14 cellular contexts compared by ENCODE assay signal in the genomic region with DNA sequence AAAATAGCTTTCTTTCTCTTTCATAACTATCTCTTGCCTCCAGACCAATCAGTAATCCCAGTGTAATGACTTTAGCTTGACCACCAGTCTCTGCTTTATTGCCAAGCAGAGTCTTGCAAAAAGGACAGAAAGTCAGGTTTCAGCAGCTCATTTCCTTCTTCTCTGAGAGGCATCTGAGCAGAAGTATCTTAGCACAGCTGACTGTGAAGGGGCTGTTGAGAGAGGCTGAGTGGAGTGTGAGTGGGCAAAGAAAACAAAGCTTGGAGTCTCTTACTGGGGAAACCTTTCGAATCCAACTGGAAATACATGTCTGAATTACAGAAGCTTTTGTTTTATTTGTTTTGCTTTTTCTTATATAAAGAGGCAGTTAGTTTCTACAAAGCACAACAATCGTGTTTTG.
DNase-seq lines count a peak whose midpoint lies in the region; FAIRE-seq and TF ChIP-seq lines count a peak whose summit lies in the region.
"Had no signal": no experiment of that assay in that cellular context is flagged by ENCODE, and none has a peak within 500 bp of the region (broad histone marks: within the 10 kb centered on the region; RNA-seq: fewer than 3 reads in every experiment).

No MANE protein-coding gene starts in this region.

- intact Hi-C loops in endothelial cell of umbilical vein (cut with micrococcal nuclease) = no loop called here

- no peaks in the 10 kb centered on the region for H3K9me3 Mint-ChIP-seq in nephron progenitor cell
- H3K9me3 Mint-ChIP-seq: CD8-positive, alpha-beta T cell had no signal

- H3K27me3 Mint-ChIP-seq in nephron progenitor cell (ENCODE audit: low read depth, poor library complexity) = peaks cover 4% of the 10 kb centered on the region

- no TSS peak for BruUV-seq in endothelial cell of umbilical vein (replicated peaks; lab: Mats Ljungman, UMichigan)

- no peak overlapping the region for H3K4me2 ChIP-seq in endothelial cell of umbilical vein (ENCODE audit: insufficient read depth, low read length)

- H3K4me1 ChIP-seq in endothelial cell of umbilical vein (ENCODE audit: control insufficient read depth, extremely low read depth, insufficient read depth, low read length) = no peaks in the 10 kb centered on the region
- H3K4me1 ChIP-seq: Caco-2 had no signal

- peaks cover 0 to 2% of the 10 kb centered on the region in 2 experiments for H3K27me3 ChIP-seq in endothelial cell of umbilical vein (ENCODE audit: control insufficient read depth in 2 of 2, insufficient read depth in 2 of 2, low read length in 2 of 2)

- H3K36me3 Mint-ChIP-seq in nephron progenitor cell (ENCODE audit: low read depth) = no peaks in the 10 kb centered on the region
- H3K36me3 Mint-ChIP-seq: CD14-positive monocyte; CD8-positive, alpha-beta T cell had no signal

- POLR2A ChIA-PET in endothelial cell of umbilical vein (lab: Charles Lee) = no interaction called here

- no peak overlapping the region for H3K4me3 ChIP-seq in endothelial cell of umbilical vein (replicated peaks in 1 of 3; ENCODE audit: insufficient read depth in 1 of 3, low read depth in 1 of 3, low read length in 3 of 3)

- DNase-seq in DMS53 (lab: John Stamatoyannopoulos, UW) = peak; percentile 50
- no peak for DNase-seq in DMS53 treated with DMSO at 0.1 percent for 48 hours (lab: John Stamatoyannopoulos, UW; ENCODE audit: unreplicated experiment)
- DNase-seq in endothelial cell of umbilical vein (ENCODE audit: low read depth, low spot score) = no peak
- no peak for DNase-seq in nephron progenitor cell
- DNase-seq in T-helper 2 cell = no peak
- DNase-seq in middle frontal gyrus (ENCODE audit: extremely low spot score, low spot score) = no peak
- DNase-seq in cerebellar cortex (ENCODE audit: low spot score) = no peak
- DNase-seq: Caco-2; CD8-positive, alpha-beta T cell had no signal

- peak overlapping the region; percentile 64 for H3K27ac Mint-ChIP-seq in nephron progenitor cell
- H3K27ac Mint-ChIP-seq: CD14-positive monocyte; CD8-positive, alpha-beta T cell had no signal

- H3K36me3 ChIP-seq in endothelial cell of umbilical vein (ENCODE audit: control insufficient read depth in 2 of 2, extremely low read depth in 1 of 2, insufficient read depth in 2 of 2, low read length in 2 of 2) = no peaks in the 10 kb centered on the region

- TF ChIP-seq CTCF in endothelial cell of umbilical vein (IDR thresholded peaks at IDR 0.05; ENCODE audit: extremely low read depth in 1 of 2, insufficient read depth in 1 of 2, low read depth in 1 of 2, low read length in 2 of 2) (no peak), nephron progenitor cell (IDR thresholded peaks at IDR 0.05) (no peak)

- H3K9ac ChIP-seq in endothelial cell of umbilical vein (replicated peaks; ENCODE audit: extremely low read depth, insufficient read depth, low read length) = no peak overlapping the region

- peaks cover 28% of the 10 kb centered on the region for H3K4me1 Mint-ChIP-seq in nephron progenitor cell
- H3K4me1 Mint-ChIP-seq: CD14-positive monocyte had no signal

- H3K9me3 ChIP-seq in endothelial cell of umbilical vein (replicated peaks; ENCODE audit: control insufficient read depth, insufficient read depth, low read length) = no peaks in the 10 kb centered on the region
- H3K9me3 ChIP-seq: Caco-2 had no signal

- dilution Hi-C loops in endothelial cell of umbilical vein (cut with MboI; ENCODE audit: extremely low pct_ligation_motif_present, low sequenced_read_pairs) = no loop called here

- H3K4me3 Mint-ChIP-seq in nephron progenitor cell = no peak overlapping the region
- H3K4me3 Mint-ChIP-seq: CD14-positive monocyte; CD8-positive, alpha-beta T cell had no signal

- no peak for TF ChIP-seq POLR2A in endothelial cell of umbilical vein (IDR thresholded peaks at IDR 0.05; ENCODE audit: low read depth, low read length)

- CTCF ChIA-PET in endothelial cell of umbilical vein (lab: Charles Lee) = interaction anchor here (1.1 kb wide), 1 partner anchor 107 kb away, joined by 3 read pairs; no protein-coding TSS in a partner anchor

- no peaks in the 10 kb centered on the region for H3K79me2 ChIP-seq in endothelial cell of umbilical vein (ENCODE audit: control insufficient read depth, insufficient read depth, low read length)

- H4K20me1 ChIP-seq in endothelial cell of umbilical vein (replicated peaks; ENCODE audit: control insufficient read depth, extremely low read depth, insufficient read depth, low read length) = no peaks in the 10 kb centered on the region

- no peak overlapping the region for H2AFZ ChIP-seq in endothelial cell of umbilical vein (ENCODE audit: low read depth, low read length)

- H3K9me1 ChIP-seq in endothelial cell of umbilical vein (replicated peaks; ENCODE audit: control insufficient read depth, extremely low read depth, insufficient read depth, low read length) = no peaks in the 10 kb centered on the region

- no peak overlapping the region for H3K27ac ChIP-seq in endothelial cell of umbilical vein (ENCODE audit: insufficient read depth, low read depth, low read length)
- H3K27ac ChIP-seq: 22Rv1 had no signal

- peak; percentile 18 for FAIRE-seq in endothelial cell of umbilical vein (lab: Jason Lieb, UNC)
- FAIRE-seq: H54, HepG2, HTR-8/SVneo had no signal

TF ChIP-seq in endothelial cell of umbilical vein, 7 proteins besides CTCF, POLR2A, EP300 and RAD21:
- TF ChIP-seq FOS (IDR thresholded peaks at IDR 0.05; ENCODE audit: borderline replicate concordance, insufficient read depth, low read length) (no peak), JUN (IDR thresholded peaks at IDR 0.05; ENCODE audit: borderline replicate concordance, insufficient read depth, insufficient read length, low read depth) (no peak), EZH2 (IDR thresholded peaks at IDR 0.05; ENCODE audit: borderline replicate concordance, low read depth, low read length, severe bottlenecking) (no peak), MYC (IDR thresholded peaks at IDR 0.05; ENCODE audit: low read depth, low read length) (no peak), POLR2AphosphoS5 (IDR thresholded peaks at IDR 0.05; ENCODE audit: insufficient read depth, low read depth, low read length) (no peak), GATA2 (IDR thresholded peaks at IDR 0.05; ENCODE audit: insufficient read depth, insufficient read length, low read depth, low read length) (no peak)
- TF ChIP-seq, protein P1, sequence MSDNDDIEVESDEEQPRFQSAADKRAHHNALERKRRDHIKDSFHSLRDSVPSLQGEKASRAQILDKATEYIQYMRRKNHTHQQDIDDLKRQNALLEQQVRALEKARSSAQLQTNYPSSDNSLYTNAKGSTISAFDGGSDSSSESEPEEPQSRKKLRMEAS (IDR thresholded peaks at IDR 0.05; ENCODE audit: insufficient read depth, insufficient read length) = no peak
